In genomic region chr13:109940637-109941036, GRCh38 we compare ENCODE assay signal across 34 cellular contexts.
"Had no signal": no experiment of that assay in that cellular context is flagged by ENCODE, and none has a peak within 500 bp of the region (broad histone marks: within the 10 kb centered on the region; RNA-seq: fewer than 3 reads in every experiment).

No MANE protein-coding gene starts in this region.

- DNase-seq: activated B cell treated with CpG ODN at 0.5 μM for 24 hours; activated CD4-positive, alpha-beta memory T cell treated with anti-CD3 and anti-CD28 coated beads for 36 hours; activated CD4-positive, alpha-beta T cell treated with anti-CD3 and anti-CD28 coated beads for 4 hours; activated CD4-positive, alpha-beta T cell treated with anti-CD3 and anti-CD28 coated beads, Interleukin-2, amount 50 U/mL, for 1 hour; activated CD4-positive, alpha-beta T cell treated with anti-CD3 and anti-CD28 coated beads, Interleukin-2, amount 50 U/mL, for 4 hours; activated CD4-positive, CD25-positive, alpha-beta regulatory T cell treated with anti-CD3 and anti-CD28 coated beads, Interleukin-2, amount 50 U/mL, for 72 hours; activated CD8-positive, alpha-beta memory T cell treated with anti-CD3 and anti-CD28 coated beads, Interleukin-2, amount 50 U/mL, for 4 hours; activated CD8-positive, alpha-beta T cell treated with anti-CD3 and anti-CD28 coated beads for 36 hours; activated effector memory CD4-positive, alpha-beta T cell treated with anti-CD3 and anti-CD28 coated beads, Interleukin-2, amount 50 U/mL, for 16 hours; activated gamma-delta T cell treated with Interleukin-2 at 50 U/mL for 16 hours; activated naive CD4-positive, alpha-beta T cell; activated naive CD4-positive, alpha-beta T cell treated with anti-CD3 and anti-CD28 coated beads for 36 hours; activated naive CD4-positive, alpha-beta T cell treated with anti-CD3 and anti-CD28 coated beads, Interleukin-2, amount 50 U/mL, for 16 hours; activated naive CD8-positive, alpha-beta T cell treated with anti-CD3 and anti-CD28 coated beads for 36 hours; activated T-cell treated with anti-CD3 and anti-CD28 coated beads for 4 hours; activated T-cell treated with anti-CD3 and anti-CD28 coated beads, Interleukin-2, amount 50 U/mL, for 1 hour; activated T-cell treated with anti-CD3 and anti-CD28 coated beads, Interleukin-2, amount 50 U/mL, for 4 hours; activated T-cell treated with anti-CD3 and anti-CD28 coated beads, Interleukin-2, amount 50 U/mL, for 72 hours; adrenal gland; amniotic stem cell; aorta; body of pancreas; brain microvascular endothelial cell; central memory CD4-positive, alpha-beta T cell; T-helper 1 cell; T-helper 2 cell; T-helper 9 cell had no signal

- H3K27me3 ChIP-seq: adrenal gland, body of pancreas, brain microvascular endothelial cell, breast epithelium had no signal

- H3K27ac Mint-ChIP-seq: activated B cell treated with CpG ODN at 0.5 μM for 24 hours; activated CD4-positive, alpha-beta memory T cell treated with anti-CD3 and anti-CD28 coated beads for 36 hours; activated CD8-positive, alpha-beta T cell treated with anti-CD3 and anti-CD28 coated beads for 36 hours; activated naive CD4-positive, alpha-beta T cell treated with anti-CD3 and anti-CD28 coated beads for 36 hours; activated naive CD4-positive, alpha-beta T cell treated with anti-CD3 and anti-CD28 coated beads, Interleukin-2, amount 50 U/mL, for 72 hours; activated naive CD8-positive, alpha-beta T cell treated with anti-CD3 and anti-CD28 coated beads for 36 hours; activated T-cell treated with anti-CD3 and anti-CD28 coated beads, Interleukin-2, amount 50 U/mL, for 72 hours; activated T-helper 1 cell treated with anti-CD3 and anti-CD28 coated beads, Interleukin-12 subunit alpha, Interleukin-12 subunit beta, Interleukin-2, Interleukin-4 antibody, amounts not matched to agents 30 ng/mL and 10 ng/mL and 1 ng/mL, durations not matched to agents 14 hours and 24 hours and 36 hours; activated T-helper 17 cell treated with anti-CD3 and anti-CD28 coated beads, Interleukin-2, amount 50 U/mL, for 72 hours; T-helper 1 cell treated with Interleukin-12 subunit alpha and Interleukin-12 subunit beta and Interleukin-4 antibody, amounts not matched to agents 30 μg/mL and 1 μg/mL, for 36 hours; T-helper 2 cell treated with Interferon-gamma antibody and Interleukin-4, amounts not matched to agents 5 μg/mL and 100 μg/mL, for 36 hours had no signal

- ATAC-seq: activated CD8-positive, alpha-beta T cell treated with anti-CD3 and anti-CD28 coated beads for 36 hours; activated naive CD4-positive, alpha-beta T cell treated with anti-CD3 and anti-CD28 coated beads, Interleukin-2, amount 50 U/mL, for 72 hours; activated T-cell treated with anti-CD3 and anti-CD28 coated beads, Interleukin-2, amount 50 U/mL, for 4 hours; activated T-cell treated with anti-CD3 and anti-CD28 coated beads, Interleukin-2, amount 50 U/mL, for 72 hours; activated T-helper 17 cell treated with anti-CD3 and anti-CD28 coated beads, Interleukin-2, amount 50 U/mL, for 72 hours; body of pancreas had no signal

- H3K4me3 Mint-ChIP-seq: activated B cell treated with CpG ODN at 0.5 μM for 24 hours; activated CD4-positive, alpha-beta memory T cell treated with anti-CD3 and anti-CD28 coated beads for 36 hours; activated CD8-positive, alpha-beta T cell treated with anti-CD3 and anti-CD28 coated beads for 36 hours; activated naive CD4-positive, alpha-beta T cell treated with anti-CD3 and anti-CD28 coated beads for 36 hours; activated naive CD8-positive, alpha-beta T cell treated with anti-CD3 and anti-CD28 coated beads for 36 hours; activated T-cell treated with anti-CD3 and anti-CD28 coated beads, Interleukin-2, amount 50 U/mL, for 4 hours; activated T-cell treated with anti-CD3 and anti-CD28 coated beads, Interleukin-2, amount 50 U/mL, for 72 hours; activated T-helper 1 cell treated with anti-CD3 and anti-CD28 coated beads, Interleukin-12 subunit alpha, Interleukin-12 subunit beta, Interleukin-2, Interleukin-4 antibody, amounts not matched to agents 30 ng/mL and 10 ng/mL and 1 ng/mL, durations not matched to agents 14 hours and 24 hours and 36 hours; activated T-helper 17 cell treated with anti-CD3 and anti-CD28 coated beads, Interleukin-2, amount 50 U/mL, for 72 hours; T-helper 1 cell treated with Interleukin-12 subunit alpha and Interleukin-12 subunit beta and Interleukin-4 antibody, amounts not matched to agents 30 μg/mL and 1 μg/mL, for 36 hours; T-helper 2 cell treated with Interferon-gamma antibody and Interleukin-4, amounts not matched to agents 5 μg/mL and 100 μg/mL, for 36 hours had no signal

- H3K27me3 Mint-ChIP-seq: activated B cell treated with CpG ODN at 0.5 μM for 24 hours; activated CD4-positive, alpha-beta memory T cell treated with anti-CD3 and anti-CD28 coated beads for 36 hours; activated CD8-positive, alpha-beta T cell treated with anti-CD3 and anti-CD28 coated beads for 36 hours had no signal

- H3K4me1 Mint-ChIP-seq: activated B cell treated with CpG ODN at 0.5 μM for 24 hours; activated naive CD8-positive, alpha-beta T cell treated with anti-CD3 and anti-CD28 coated beads for 36 hours; activated T-helper 17 cell treated with anti-CD3 and anti-CD28 coated beads, Interleukin-2, amount 50 U/mL, for 72 hours had no signal

- H3K4me3 ChIP-seq: adrenal gland, body of pancreas, breast epithelium had no signal

- H3K9me3 Mint-ChIP-seq: activated CD4-positive, alpha-beta memory T cell treated with anti-CD3 and anti-CD28 coated beads for 36 hours; activated CD8-positive, alpha-beta T cell treated with anti-CD3 and anti-CD28 coated beads for 36 hours; activated naive CD4-positive, alpha-beta T cell treated with anti-CD3 and anti-CD28 coated beads for 36 hours; activated naive CD4-positive, alpha-beta T cell treated with anti-CD3 and anti-CD28 coated beads, Interleukin-2, amount 50 U/mL, for 72 hours; activated naive CD8-positive, alpha-beta T cell treated with anti-CD3 and anti-CD28 coated beads for 36 hours; activated T-cell treated with anti-CD3 and anti-CD28 coated beads, Interleukin-2, amount 50 U/mL, for 4 hours; activated T-cell treated with anti-CD3 and anti-CD28 coated beads, Interleukin-2, amount 50 U/mL, for 72 hours; activated T-helper 1 cell treated with anti-CD3 and anti-CD28 coated beads, Interleukin-12 subunit alpha, Interleukin-12 subunit beta, Interleukin-2, Interleukin-4 antibody, amounts not matched to agents 30 ng/mL and 10 ng/mL and 1 ng/mL, durations not matched to agents 14 hours and 24 hours and 36 hours; activated T-helper 17 cell treated with anti-CD3 and anti-CD28 coated beads, Interleukin-2, amount 50 U/mL, for 72 hours; T-helper 1 cell treated with Interleukin-12 subunit alpha and Interleukin-12 subunit beta and Interleukin-4 antibody, amounts not matched to agents 30 μg/mL and 1 μg/mL, for 36 hours; T-helper 2 cell treated with Interferon-gamma antibody and Interleukin-4, amounts not matched to agents 5 μg/mL and 100 μg/mL, for 36 hours had no signal

- H3K36me3 ChIP-seq: adrenal gland, brain microvascular endothelial cell, breast epithelium had no signal

- H3K4me1 ChIP-seq: adrenal gland, body of pancreas, breast epithelium had no signal

- H3K9me3 ChIP-seq: adrenal gland, body of pancreas had no signal

- H3K27ac ChIP-seq: adrenal gland, body of pancreas, brain microvascular endothelial cell, breast epithelium, VCaP had no signal

- H3K36me3 Mint-ChIP-seq: activated CD4-positive, alpha-beta memory T cell treated with anti-CD3 and anti-CD28 coated beads for 36 hours; activated naive CD4-positive, alpha-beta T cell treated with anti-CD3 and anti-CD28 coated beads, Interleukin-2, amount 50 U/mL, for 72 hours; activated naive CD8-positive, alpha-beta T cell treated with anti-CD3 and anti-CD28 coated beads for 36 hours had no signal
